ENCODE assay signal across 28 cellular contexts in the genomic region with DNA sequence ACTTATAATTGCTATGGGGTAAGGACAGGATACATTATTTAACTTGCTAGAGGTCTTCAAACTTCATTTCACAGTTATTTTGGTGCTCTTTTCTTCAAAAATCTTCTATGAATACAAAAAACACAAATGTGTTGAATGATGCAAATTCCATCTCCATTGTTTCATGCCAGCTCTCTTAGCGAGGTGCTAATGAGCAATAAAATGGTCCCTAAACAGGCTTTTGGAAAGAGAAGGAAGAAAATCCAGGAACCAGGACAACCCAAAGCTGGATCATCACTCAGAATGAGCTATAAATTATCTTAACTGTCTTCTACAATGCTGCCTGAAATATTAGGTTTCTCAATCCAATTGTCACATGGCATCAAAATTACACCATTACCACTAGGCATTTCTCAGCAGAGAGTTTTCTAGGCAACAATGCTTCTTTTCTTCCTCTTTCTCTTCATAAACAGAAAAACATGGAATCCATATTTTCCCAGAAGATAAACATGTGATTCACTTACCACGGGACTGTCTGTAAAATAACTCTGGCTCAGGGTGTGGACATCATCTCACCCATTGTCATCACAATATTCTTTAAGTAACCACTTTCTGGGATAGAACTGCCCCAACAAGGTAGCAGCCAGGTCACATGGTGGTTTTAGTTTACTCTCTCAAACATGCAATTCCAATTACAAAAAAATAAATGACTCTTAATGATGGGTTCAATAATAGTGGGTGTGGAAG.
DNase-seq lines count a peak whose midpoint lies in the region; ATAC-seq and TF ChIP-seq lines count a peak whose summit lies in the region.
"Had no signal": no experiment of that assay in that cellular context is flagged by ENCODE, and none has a peak within 500 bp of the region (broad histone marks: within the 10 kb centered on the region; RNA-seq: fewer than 3 reads in every experiment).

No MANE protein-coding gene starts in this region.

- no peak for DNase-seq in SK-N-SH
- peak; percentile 13 to 27 for DNase-seq in cardiac fibroblast (ENCODE audit: low read depth in 2 of 2)
- peak; percentile 28 for DNase-seq in fibroblast of the aortic adventitia (ENCODE audit: low read depth)
- DNase-seq in KBM-7 = no peak
- DNase-seq: 8988T; activated CD4-positive, alpha-beta T cell treated with anti-CD3 and anti-CD28 coated beads for 1 hour; activated CD8-positive, alpha-beta T cell treated with anti-CD3 and anti-CD28 coated beads for 36 hours; anterior cingulate cortex; CD4-positive, CD25-positive, alpha-beta regulatory T cell; central memory CD4-positive, alpha-beta T cell; hypothalamus; naive B cell; NCI-H1417 treated with DMSO at 0.1 percent for 48 hours; NCI-H2081 treated with DMSO at 0.1 percent for 48 hours; NCI-H226; NCI-H69; sigmoid colon; stimulated activated CD4-positive, alpha-beta T cell treated with anti-CD3 and anti-CD28 coated beads, Interleukin-4, amount 100 ng/mL, for 4 hours; upper lobe of right lung had no signal

- CTCF ChIA-PET in SK-N-SH (lab: Yijun Ruan, JAX) = no interaction called here

- H3K9ac ChIP-seq in SK-N-SH = no peak overlapping the region
- H3K9ac ChIP-seq: KMS-11 had no signal

- H3F3A ChIP-seq in SK-N-SH (replicated peaks; ENCODE audit: insufficient read depth) = peaks cover 11% of the 10 kb centered on the region

- H3K36me3 ChIP-seq in SK-N-SH (replicated peaks in 1 of 2; ENCODE audit: control insufficient read depth in 1 of 2, insufficient read depth in 2 of 2, low read length in 1 of 2) = peaks cover 0 to 49% of the 10 kb centered on the region in 2 experiments
- H3K36me3 ChIP-seq: prostate gland, sigmoid colon, upper lobe of right lung had no signal

- H3K9me3 ChIP-seq in SK-N-SH = peaks cover 8% of the 10 kb centered on the region; the same call in 1 of the 2 replicates
- H3K9me3 ChIP-seq: prostate gland, sigmoid colon, upper lobe of right lung had no signal

- no peaks in the 10 kb centered on the region for H3K27me3 ChIP-seq in SK-N-SH (ENCODE audit: insufficient read depth)
- H3K27me3 ChIP-seq: sigmoid colon, upper lobe of right lung had no signal

- POLR2A ChIA-PET in SK-N-SH (lab: Yijun Ruan, JAX) = no interaction called here

- TF ChIP-seq CTCF in SK-N-SH (IDR thresholded peaks at IDR 0.05) = no peak
- no peak for TF ChIP-seq CTCF in cardiac fibroblast (IDR thresholded peaks at IDR 0.05; ENCODE audit: low read depth, low read length)
- TF ChIP-seq CTCF in fibroblast of the aortic adventitia (IDR thresholded peaks at IDR 0.05; ENCODE audit: insufficient read depth, low read length) = no peak

- no peaks in the 10 kb centered on the region for H4K20me1 ChIP-seq in SK-N-SH (ENCODE audit: insufficient read depth)

- no peaks in the 10 kb centered on the region; a peak in 1 of 4 replicates for H3K4me1 ChIP-seq in SK-N-SH (ENCODE audit: control insufficient read depth in 1 of 2, insufficient read depth in 2 of 2, low read depth in 1 of 2, low read length in 1 of 2)
- H3K4me1 ChIP-seq: prostate gland, upper lobe of right lung had no signal

- no peak for TF ChIP-seq EP300 in SK-N-SH (IDR thresholded peaks at IDR 0.05; ENCODE audit: borderline replicate concordance in 1 of 2, low read depth in 1 of 2, low read length in 1 of 2)

- peak overlapping the region in 1 of 2 experiments; percentile 61; a peak in 2 of 4 replicates for H3K27ac ChIP-seq in SK-N-SH (ENCODE audit: low read depth in 2 of 2, low read length in 1 of 2)
- H3K27ac ChIP-seq: KMS-11, prostate gland, sigmoid colon, upper lobe of right lung had no signal

- no peaks in the 10 kb centered on the region for H3K9me2 ChIP-seq in SK-N-SH

- ATAC-seq in SK-N-SH treated with all-trans-retinoic acid at 6 μM for 48 hours = peak; percentile 34; the same call in 2 of the 3 replicates
- ATAC-seq in GM18861 (IDR thresholded peaks at IDR 0.05; ENCODE audit: unreplicated experiment) = no peak
- no peak for ATAC-seq in HG02870 (IDR thresholded peaks at IDR 0.05; ENCODE audit: unreplicated experiment)
- ATAC-seq in GM19351 (IDR thresholded peaks at IDR 0.05; ENCODE audit: unreplicated experiment) = no peak
- ATAC-seq: activated CD8-positive, alpha-beta T cell treated with anti-CD3 and anti-CD28 coated beads for 36 hours; activated T-helper 17 cell treated with anti-CD3 and anti-CD28 coated beads, Interleukin-2, amount 50 U/mL, for 72 hours; left lobe of liver; stimulated activated memory B cell treated with anti-CD40 and anti-IgM and Interleukin-4, amounts not matched to agents 10 μg/mL and 1 μg/mL and 100 μg/mL, for 72 hours; upper lobe of right lung had no signal

- in situ Hi-C loops in KBM-7 (cut with MboI; ENCODE audit: low pct_unique_long_range_greater_than_20kb, low sequenced_read_pairs) = loop anchor here (25.0 kb wide), 1 partner anchor 427 kb away; no protein-coding TSS in a partner anchor

- TF ChIP-seq RAD21 in SK-N-SH (IDR thresholded peaks at IDR 0.05; ENCODE audit: low read length) = no peak

- WGBS in SK-N-SH (ENCODE audit: low lambda C conversion rate) = 27% methylated on average over 2 of the region's 2 CpGs

- H3K4me3 ChIP-seq in SK-N-SH (ENCODE audit: low read depth in 2 of 2, low read length in 1 of 2) (no peak overlapping the region), cardiac fibroblast (replicated peaks in 1 of 2; ENCODE audit: low read depth in 2 of 2, low read length in 2 of 2) (no peak overlapping the region), fibroblast of the aortic adventitia (ENCODE audit: low read depth, low read length) (no peak overlapping the region)
- H3K4me3 ChIP-seq: prostate gland, sigmoid colon, upper lobe of right lung had no signal

- H2AFZ ChIP-seq in SK-N-SH (ENCODE audit: low read depth) = no peak overlapping the region

- H3K79me2 ChIP-seq in SK-N-SH (ENCODE audit: insufficient read depth) = peaks cover 45% of the 10 kb centered on the region

- no peak overlapping the region for H3K4me2 ChIP-seq in SK-N-SH
- H3K4me2 ChIP-seq: KMS-11 had no signal

TF ChIP-seq in SK-N-SH treated with all-trans-retinoic acid at 6 μM for 48 hours, 23 proteins besides CTCF, POLR2A, EP300 and RAD21 (continues in another document):
- no peak for TF ChIP-seq SNAI2 (CRISPR knock-in tag; IDR thresholded peaks at IDR 0.05)
- no peak for TF ChIP-seq GLIS3 (CRISPR knock-in tag; IDR thresholded peaks at IDR 0.05)
- no peak for TF ChIP-seq ZFP30 (CRISPR knock-in tag; IDR thresholded peaks at IDR 0.05)
- TF ChIP-seq ZNF70 (CRISPR knock-in tag; IDR thresholded peaks at IDR 0.05) = no peak
- TF ChIP-seq CSDC2 (CRISPR knock-in tag; IDR thresholded peaks at IDR 0.05) = no peak
- TF ChIP-seq TSHZ2 (CRISPR knock-in tag; IDR thresholded peaks at IDR 0.05) = no peak
- TF ChIP-seq TCF4 (CRISPR knock-in tag; IDR thresholded peaks at IDR 0.05; ENCODE audit: borderline replicate concordance) = no peak

TF ChIP-seq in SK-N-SH, 30 proteins besides CTCF, POLR2A, EP300 and RAD21:
- TF ChIP-seq RFX5 (IDR thresholded peaks at IDR 0.05; ENCODE audit: low read length) (no peak), FOXM1 (IDR thresholded peaks at IDR 0.05; ENCODE audit: low read depth) (no peak), NFIC (IDR thresholded peaks at IDR 0.05; ENCODE audit: borderline replicate concordance) (no peak), YY1 (IDR thresholded peaks at IDR 0.05; ENCODE audit: low read depth) (no peak), FOSL2 (IDR thresholded peaks at IDR 0.05; ENCODE audit: borderline replicate concordance, low read depth) (no peak), FOXJ3 (CRISPR knock-in tag; IDR thresholded peaks at IDR 0.05) (no peak), RXRA (IDR thresholded peaks at IDR 0.05; ENCODE audit: borderline replicate concordance, low read depth) (no peak), SMC3 (IDR thresholded peaks at IDR 0.05; ENCODE audit: low read depth, low read length) (no peak), MXI1 (IDR thresholded peaks at IDR 0.05; ENCODE audit: low read depth, low read length) (no peak), EZH2phosphoT487 (IDR thresholded peaks at IDR 0.05; ENCODE audit: borderline replicate concordance, low read depth) (no peak), GABPA (IDR thresholded peaks at IDR 0.05; ENCODE audit: low read depth) (no peak), GATA2 (CRISPR knock-in tag; IDR thresholded peaks at IDR 0.05) (no peak), CHD2 (IDR thresholded peaks at IDR 0.05; ENCODE audit: low read length, partially characterized antibody) (no peak), SIN3A (IDR thresholded peaks at IDR 0.05; ENCODE audit: borderline replicate concordance, low read depth, low read length) (no peak)
- TF ChIP-seq, protein P1, sequence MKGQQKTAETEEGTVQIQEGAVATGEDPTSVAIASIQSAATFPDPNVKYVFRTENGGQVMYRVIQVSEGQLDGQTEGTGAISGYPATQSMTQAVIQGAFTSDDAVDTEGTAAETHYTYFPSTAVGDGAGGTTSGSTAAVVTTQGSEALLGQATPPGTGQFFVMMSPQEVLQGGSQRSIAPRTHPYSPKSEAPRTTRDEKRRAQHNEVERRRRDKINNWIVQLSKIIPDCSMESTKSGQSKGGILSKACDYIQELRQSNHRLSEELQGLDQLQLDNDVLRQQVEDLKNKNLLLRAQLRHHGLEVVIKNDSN (IDR thresholded peaks at IDR 0.05; ENCODE audit: borderline replicate concordance, low read depth) = no peak
- TF ChIP-seq, protein P2, sequence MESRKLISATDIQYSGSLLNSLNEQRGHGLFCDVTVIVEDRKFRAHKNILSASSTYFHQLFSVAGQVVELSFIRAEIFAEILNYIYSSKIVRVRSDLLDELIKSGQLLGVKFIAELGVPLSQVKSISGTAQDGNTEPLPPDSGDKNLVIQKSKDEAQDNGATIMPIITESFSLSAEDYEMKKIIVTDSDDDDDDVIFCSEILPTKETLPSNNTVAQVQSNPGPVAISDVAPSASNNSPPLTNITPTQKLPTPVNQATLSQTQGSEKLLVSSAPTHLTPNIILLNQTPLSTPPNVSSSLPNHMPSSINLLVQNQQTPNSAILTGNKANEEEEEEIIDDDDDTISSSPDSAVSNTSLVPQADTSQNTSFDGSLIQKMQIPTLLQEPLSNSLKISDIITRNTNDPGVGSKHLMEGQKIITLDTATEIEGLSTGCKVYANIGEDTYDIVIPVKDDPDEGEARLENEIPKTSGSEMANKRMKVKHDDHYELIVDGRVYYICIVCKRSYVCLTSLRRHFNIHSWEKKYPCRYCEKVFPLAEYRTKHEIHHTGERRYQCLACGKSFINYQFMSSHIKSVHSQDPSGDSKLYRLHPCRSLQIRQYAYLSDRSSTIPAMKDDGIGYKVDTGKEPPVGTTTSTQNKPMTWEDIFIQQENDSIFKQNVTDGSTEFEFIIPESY (IDR thresholded peaks at IDR 0.05; ENCODE audit: borderline replicate concordance, low read depth) = no peak

Comparison
In these comparisons a context has a peak if more than half of its experiments do, and no peak if none do; other contexts are left out.
1. DNase-seq: peak in cardiac fibroblast (2 of 2) and fibroblast of the aortic adventitia (single experiment); none in SK-N-SH (single experiment) and KBM-7 (single experiment).